Comparison of ENCODE assay signal across 8 cellular contexts in genomic region chr9:137445275-137445807, GRCh38. TPM values are rescaled to one million over a fixed set of nuclear protein-coding genes. Genes with fewer than 3 reads are reported as not detected.
DNase-seq lines count a peak whose midpoint lies in the region; ATAC-seq and TF ChIP-seq lines count a peak whose summit lies in the region.

No MANE protein-coding gene starts in this region.

- peak; percentile 60 for ATAC-seq in GM21390 (IDR thresholded peaks at IDR 0.05; ENCODE audit: unreplicated experiment)
- ATAC-seq in GM18870 (IDR thresholded peaks at IDR 0.05; ENCODE audit: unreplicated experiment), result no peak

- 13 to 27% (median 24%) methylated on average over 11 to 14 of the region's 14 CpGs for WGBS in spleen, 5 donors

- intact Hi-C loops in ascending aorta (cut with DNase I) (loop anchor here (2.0 kb wide), 1 partner anchor 23 kb away; the partner anchor contains the start of genes EXD3 and NOXA1), spleen (cut with DNase I; ENCODE audit: low total_unique reads) (no loop called here)

- H3K27ac ChIP-seq in ascending aorta (no peak overlapping the region), spleen (no peak overlapping the region)

- no peak for TF ChIP-seq POLR2A in spleen (IDR thresholded peaks at IDR 0.05)

- H3K36me3 ChIP-seq in BE2C (peaks cover 17% of the 10 kb centered on the region), ascending aorta (peaks cover 12 to 20% of the 10 kb centered on the region in 2 donors), spleen (peaks cover 0 to 18% (median 8%) of the 10 kb centered on the region in 6 donors)

- peaks cover 6% of the 10 kb centered on the region for H3K4me1 ChIP-seq in BE2C
- H3K4me1 ChIP-seq in ascending aorta, result peaks cover 0 to 13% of the 10 kb centered on the region in 2 donors
- H3K4me1 ChIP-seq in spleen, result peaks cover 7 to 41% (median 23%) of the 10 kb centered on the region in 6 donors

- H3K27me3 ChIP-seq in BE2C (peaks cover 4% of the 10 kb centered on the region; the same call in 1 of the 2 replicates), ascending aorta (peaks cover 3% of the 10 kb centered on the region), spleen (replicated peaks in 1 of 7) (peaks cover 0 to 48% (median 28%) of the 10 kb centered on the region in 7 donors)

- H3K9me3 ChIP-seq in BE2C (no peaks in the 10 kb centered on the region), ascending aorta (no peaks in the 10 kb centered on the region), spleen (no peaks in the 10 kb centered on the region)

- DNase-seq in BE2C (peak; percentile 82), NCI-H1048 (lab: John Stamatoyannopoulos, UW) (peak; percentile 19), T-helper 22 cell (ENCODE audit: low read depth) (peak; percentile 64), ascending aorta (ENCODE audit: low spot score in 2 of 2) (peak in 1 of 2 donors; percentile 91), hepatic stellate cell (ENCODE audit: low spot score) (peak; percentile 88), spleen (peak; percentile 91)

- peak; percentile 84 for TF ChIP-seq CTCF in BE2C (IDR thresholded peaks at IDR 0.05; ENCODE audit: low read depth, low read length)
- TF ChIP-seq CTCF in ascending aorta (IDR thresholded peaks at IDR 0.05), result peak; percentile 83 to 89 (median 85)
- peak; percentile 66 to 91 (median 89) for TF ChIP-seq CTCF in spleen (IDR thresholded peaks at IDR 0.05 in 8 of 11, conservative IDR thresholded peaks at IDR 0.05 in 3 of 11)

- H3K4me3 ChIP-seq in BE2C (ENCODE audit: low read depth, low read length) (no peak overlapping the region), ascending aorta (no peak overlapping the region), spleen (no peak overlapping the region)

RNA-seq across cellular contexts. Expression of gene ENTPD8, which starts 4.2 kb away (rescaled TPM):
- 0.20 TPM for polyA plus RNA-seq in BE2C (2012; ENCODE audit: insufficient read depth, insufficient read length, low read depth)
- not detected for total RNA-seq in ascending aorta
- under 1 TPM in 3 of 7 donors, not detected in 4; 0.26 to 0.37 (median 0.28) TPM for total RNA-seq in spleen
- under 1 TPM; 0.07 to 0.10 (median 0.09) TPM for polyA plus RNA-seq in spleen

RNA-seq across cellular contexts. Expression of gene NSMF, which starts 13.8 kb away (rescaled TPM):
- 457 TPM for polyA plus RNA-seq in BE2C (2012; ENCODE audit: insufficient read depth, insufficient read length, low read depth)
- 231 TPM for total RNA-seq in ascending aorta
- 10 to 100 TPM; 21.8 to 39.0 (median 25.5) TPM for total RNA-seq in spleen
- polyA plus RNA-seq in spleen, result 10 to 100 TPM; 21.8 to 49.3 (median 26.7) TPM

RNA-seq across cellular contexts. Expression of gene NOXA1, which starts 22.1 kb away (rescaled TPM):
- polyA plus RNA-seq in BE2C (2012; ENCODE audit: insufficient read depth, insufficient read length, low read depth), result not detected
- 6.9 TPM for total RNA-seq in ascending aorta
- 10 to 100 TPM in 2 of 7 donors, 1 to 10 TPM in 5; 1.9 to 15.0 (median 5.3) TPM for total RNA-seq in spleen
- polyA plus RNA-seq in spleen, result 10 to 100 TPM in 1 of 3 donors, 1 to 10 TPM in 2; 3.2 to 10.7 (median 7.8) TPM

RNA-seq across cellular contexts. Expression of gene EXD3, which starts 22.4 kb away (rescaled TPM):
- polyA plus RNA-seq in BE2C (2012; ENCODE audit: insufficient read depth, insufficient read length, low read depth), result 22.0 TPM
- total RNA-seq in ascending aorta, result 16.7 TPM
- total RNA-seq in spleen, result 10 to 100 TPM; 14.5 to 52.8 (median 29.8) TPM
- polyA plus RNA-seq in spleen, result 10 to 100 TPM; 15.6 to 62.3 (median 43.4) TPM
